In genomic region chr9:8437259-8437658, GRCh38 we compare ENCODE assay signal across 17 cellular contexts.
A peak's percentile ranks its signal among the peaks of the same experiment; 100 is the strongest.
DNase-seq lines count a peak whose midpoint lies in the region; ATAC-seq and TF ChIP-seq lines count a peak whose summit lies in the region.
"Had no signal": no experiment of that assay in that cellular context is flagged by ENCODE, and none has a peak within 500 bp of the region (broad histone marks: within the 10 kb centered on the region; RNA-seq: fewer than 3 reads in every experiment).

No MANE protein-coding gene starts in this region.

- H3K36me3 Mint-ChIP-seq in activated T-helper 17 cell treated with anti-CD3 and anti-CD28 coated beads, Interleukin-2, amount 50 U/mL, for 72 hours (ENCODE audit: low read depth): no peaks in the 10 kb centered on the region
- no peaks in the 10 kb centered on the region for H3K36me3 Mint-ChIP-seq in stimulated activated effector memory CD8-positive, alpha-beta T cell treated with anti-CD3 and anti-CD28 coated beads, Interleukin-12 subunit alpha, Interleukin-12 subunit beta, amount 100 ng/mL, for 72 hours
- peaks cover 2% of the 10 kb centered on the region for H3K36me3 Mint-ChIP-seq in mesothelial cell of epicardium
- H3K36me3 Mint-ChIP-seq: CD14-positive monocyte; CD4-positive, alpha-beta memory T cell had no signal

- no peak for ATAC-seq in activated T-helper 17 cell treated with anti-CD3 and anti-CD28 coated beads, Interleukin-2, amount 50 U/mL, for 72 hours (replicated peaks)
- peak; percentile 41 for ATAC-seq in stimulated activated effector memory CD8-positive, alpha-beta T cell treated with anti-CD3 and anti-CD28 coated beads, Interleukin-12 subunit alpha, Interleukin-12 subunit beta, amount 100 ng/mL, for 72 hours
- ATAC-seq in GM18520 (IDR thresholded peaks at IDR 0.05; ENCODE audit: unreplicated experiment) (no peak), HG02588 (IDR thresholded peaks at IDR 0.05; ENCODE audit: unreplicated experiment) (no peak)
- ATAC-seq: GM12878, GM23338 had no signal

- H3K27ac Mint-ChIP-seq in activated T-helper 17 cell treated with anti-CD3 and anti-CD28 coated beads, Interleukin-2, amount 50 U/mL, for 72 hours: peak overlapping the region; percentile 62
- peak overlapping the region; percentile 74 for H3K27ac Mint-ChIP-seq in stimulated activated effector memory CD8-positive, alpha-beta T cell treated with anti-CD3 and anti-CD28 coated beads, Interleukin-12 subunit alpha, Interleukin-12 subunit beta, amount 100 ng/mL, for 72 hours
- H3K27ac Mint-ChIP-seq in mesothelial cell of epicardium: no peak overlapping the region
- H3K27ac Mint-ChIP-seq: CD14-positive monocyte; CD4-positive, alpha-beta memory T cell; GM23338 had no signal

- intact Hi-C loops in dorsolateral prefrontal cortex (cut with DNase I): no loop called here

- H3K27ac ChIP-seq in cardiac muscle cell (peak overlapping the region; percentile 32), right atrium auricular region (no peak overlapping the region), dorsolateral prefrontal cortex (peak overlapping the region in 30 of 59 donors; percentile 3 to 78 (median 40))
- H3K27ac ChIP-seq: BLaER1 had no signal

- H3K4me1 Mint-ChIP-seq in activated T-helper 17 cell treated with anti-CD3 and anti-CD28 coated beads, Interleukin-2, amount 50 U/mL, for 72 hours: peaks cover 8% of the 10 kb centered on the region
- H3K4me1 Mint-ChIP-seq in stimulated activated effector memory CD8-positive, alpha-beta T cell treated with anti-CD3 and anti-CD28 coated beads, Interleukin-12 subunit alpha, Interleukin-12 subunit beta, amount 100 ng/mL, for 72 hours: peaks cover 13% of the 10 kb centered on the region
- peaks cover 6% of the 10 kb centered on the region for H3K4me1 Mint-ChIP-seq in mesothelial cell of epicardium
- H3K4me1 Mint-ChIP-seq: CD14-positive monocyte; CD4-positive, alpha-beta memory T cell had no signal

- no peaks in the 10 kb centered on the region for H3K9me3 Mint-ChIP-seq in activated T-helper 17 cell treated with anti-CD3 and anti-CD28 coated beads, Interleukin-2, amount 50 U/mL, for 72 hours
- peaks cover 3% of the 10 kb centered on the region for H3K9me3 Mint-ChIP-seq in stimulated activated effector memory CD8-positive, alpha-beta T cell treated with anti-CD3 and anti-CD28 coated beads, Interleukin-12 subunit alpha, Interleukin-12 subunit beta, amount 100 ng/mL, for 72 hours
- no peaks in the 10 kb centered on the region for H3K9me3 Mint-ChIP-seq in mesothelial cell of epicardium
- H3K9me3 Mint-ChIP-seq: CD4-positive, alpha-beta memory T cell; GM23338 had no signal

- H3K27me3 Mint-ChIP-seq in activated T-helper 17 cell treated with anti-CD3 and anti-CD28 coated beads, Interleukin-2, amount 50 U/mL, for 72 hours: peaks cover 3% of the 10 kb centered on the region
- no peaks in the 10 kb centered on the region for H3K27me3 Mint-ChIP-seq in mesothelial cell of epicardium (ENCODE audit: low read depth)
- H3K27me3 Mint-ChIP-seq: CD4-positive, alpha-beta memory T cell had no signal

- H3K9me3 ChIP-seq in cardiac muscle cell (ENCODE audit: low read depth) (no peaks in the 10 kb centered on the region), right atrium auricular region (no peaks in the 10 kb centered on the region)
- H3K9me3 ChIP-seq: BLaER1 had no signal

- H3K36me3 ChIP-seq in cardiac muscle cell (peaks cover 13% of the 10 kb centered on the region), right atrium auricular region (no peaks in the 10 kb centered on the region)
- H3K36me3 ChIP-seq: BLaER1 had no signal

- no peak for TF ChIP-seq CTCF in cardiac muscle cell (IDR thresholded peaks at IDR 0.05; ENCODE audit: low read depth, low read length)
- TF ChIP-seq CTCF in right atrium auricular region (IDR thresholded peaks at IDR 0.05): no peak
- no peak for TF ChIP-seq CTCF in dorsolateral prefrontal cortex (IDR thresholded peaks at IDR 0.05 in 54 of 56, conservative IDR thresholded peaks at IDR 0.05 in 2 of 56; ENCODE audit: low read depth in 1 of 56, partially characterized antibody in 56 of 56)
- no peak for TF ChIP-seq CTCF in mesothelial cell of epicardium (IDR thresholded peaks at IDR 0.05; ENCODE audit: unreplicated experiment)

- no peak overlapping the region for H3K4me3 Mint-ChIP-seq in activated T-helper 17 cell treated with anti-CD3 and anti-CD28 coated beads, Interleukin-2, amount 50 U/mL, for 72 hours
- no peak overlapping the region for H3K4me3 Mint-ChIP-seq in stimulated activated effector memory CD8-positive, alpha-beta T cell treated with anti-CD3 and anti-CD28 coated beads, Interleukin-12 subunit alpha, Interleukin-12 subunit beta, amount 100 ng/mL, for 72 hours
- H3K4me3 Mint-ChIP-seq in mesothelial cell of epicardium: no peak overlapping the region
- H3K4me3 Mint-ChIP-seq: CD14-positive monocyte; CD4-positive, alpha-beta memory T cell; GM23338 had no signal

- H3K4me3 ChIP-seq in cardiac muscle cell (no peak overlapping the region), right atrium auricular region (no peak overlapping the region), dorsolateral prefrontal cortex (no peak overlapping the region)
- H3K4me3 ChIP-seq: BLaER1, GM12878, GM23338 had no signal

- peaks cover 14% of the 10 kb centered on the region for H3K4me1 ChIP-seq in cardiac muscle cell (ENCODE audit: low read depth)
- H3K4me1 ChIP-seq in right atrium auricular region: no peaks in the 10 kb centered on the region

- no peak for DNase-seq in cardiac muscle cell (ENCODE audit: low read depth in 1 of 2, low spot score in 1 of 2)
- DNase-seq in right atrium auricular region (ENCODE audit: low spot score): no peak
- no peak for DNase-seq in dorsolateral prefrontal cortex
- no peak for DNase-seq in stimulated activated effector memory CD8-positive, alpha-beta T cell treated with anti-CD3 and anti-CD28 coated beads, Interleukin-12 subunit alpha, Interleukin-12 subunit beta, amount 100 ng/mL, for 72 hours (ENCODE audit: low spot score in 2 of 2)
- DNase-seq in mesothelial cell of epicardium (ENCODE audit: low spot score in 2 of 2, unreplicated experiment in 2 of 2): no peak
- DNase-seq: 8988T; Calu3; CD4-positive, alpha-beta memory T cell; HCEC 1CT; IMR-90 had no signal

- H3K27me3 ChIP-seq in cardiac muscle cell: no peaks in the 10 kb centered on the region
- no peaks in the 10 kb centered on the region for H3K27me3 ChIP-seq in right atrium auricular region
- H3K27me3 ChIP-seq in dorsolateral prefrontal cortex: no peaks in the 10 kb centered on the region
- H3K27me3 ChIP-seq: BLaER1 had no signal

Comparison
In these comparisons a context has a peak if more than half of its experiments do, and no peak if none do; other contexts are left out.
1. H3K27ac ChIP-seq: peak in cardiac muscle cell (single experiment) and dorsolateral prefrontal cortex (30 of 59); none in right atrium auricular region (0 of 2).